ENCODE assay signal across 8 cellular contexts in genomic region chr6:125858427-125859320, GRCh38.
A peak's percentile ranks its signal among the peaks of the same experiment; 100 is the strongest.
DNase-seq lines count a peak whose midpoint lies in the region; ATAC-seq and TF ChIP-seq lines count a peak whose summit lies in the region.

No MANE protein-coding gene starts in this region.

- peak overlapping the region; percentile 56 for H3K27ac ChIP-seq in cingulate gyrus (ENCODE audit: low read depth, low read length)
- no peak overlapping the region for H3K27ac ChIP-seq in left lung

- POLR2A ChIA-PET in BJ (lab: Charles Lee), result no interaction called here

- no peak overlapping the region for H3K27ac Mint-ChIP-seq in T-helper 2 cell treated with Interferon-gamma antibody and Interleukin-4, amounts not matched to agents 5 μg/mL and 100 μg/mL, for 36 hours
- peak overlapping the region; percentile 10 for H3K27ac Mint-ChIP-seq in stimulated activated naive CD8-positive, alpha-beta T cell treated with anti-CD3 and anti-CD28 coated beads, Interleukin-15, Interleukin-2, amounts not matched to agents 100 ng/mL and 50 ng/mL, for 24 hours

- H3K4me1 Mint-ChIP-seq in T-helper 2 cell treated with Interferon-gamma antibody and Interleukin-4, amounts not matched to agents 5 μg/mL and 100 μg/mL, for 36 hours (ENCODE audit: low read depth), result peaks cover 1% of the 10 kb centered on the region
- peaks cover 3% of the 10 kb centered on the region for H3K4me1 Mint-ChIP-seq in stimulated activated naive CD8-positive, alpha-beta T cell treated with anti-CD3 and anti-CD28 coated beads, Interleukin-15, Interleukin-2, amounts not matched to agents 100 ng/mL and 50 ng/mL, for 24 hours (ENCODE audit: low read depth)

- intact Hi-C loops in left lung (cut with DNase I), result loop anchor here in 1 of 2 donors (10.0 kb wide), 1 partner anchor 116 kb away; no protein-coding TSS in a partner anchor

- H3K4me3 ChIP-seq in BJ (ENCODE audit: low read depth, low read length) (no peak overlapping the region), left lung (no peak overlapping the region)

- H3K36me3 Mint-ChIP-seq in T-helper 2 cell treated with Interferon-gamma antibody and Interleukin-4, amounts not matched to agents 5 μg/mL and 100 μg/mL, for 36 hours (ENCODE audit: low read depth), result peaks cover 13% of the 10 kb centered on the region
- peaks cover 30% of the 10 kb centered on the region for H3K36me3 Mint-ChIP-seq in stimulated activated naive CD8-positive, alpha-beta T cell treated with anti-CD3 and anti-CD28 coated beads, Interleukin-15, Interleukin-2, amounts not matched to agents 100 ng/mL and 50 ng/mL, for 24 hours (ENCODE audit: low read depth)

- no peaks in the 10 kb centered on the region for H3K27me3 Mint-ChIP-seq in T-helper 2 cell treated with Interferon-gamma antibody and Interleukin-4, amounts not matched to agents 5 μg/mL and 100 μg/mL, for 36 hours (ENCODE audit: low read depth)
- H3K27me3 Mint-ChIP-seq in stimulated activated naive CD8-positive, alpha-beta T cell treated with anti-CD3 and anti-CD28 coated beads, Interleukin-15, Interleukin-2, amounts not matched to agents 100 ng/mL and 50 ng/mL, for 24 hours, result no peaks in the 10 kb centered on the region

- no peak overlapping the region for H3K4me3 Mint-ChIP-seq in T-helper 2 cell treated with Interferon-gamma antibody and Interleukin-4, amounts not matched to agents 5 μg/mL and 100 μg/mL, for 36 hours
- H3K4me3 Mint-ChIP-seq in stimulated activated naive CD8-positive, alpha-beta T cell treated with anti-CD3 and anti-CD28 coated beads, Interleukin-15, Interleukin-2, amounts not matched to agents 100 ng/mL and 50 ng/mL, for 24 hours, result no peak overlapping the region

- TF ChIP-seq CTCF in BJ (IDR thresholded peaks at IDR 0.05; ENCODE audit: insufficient read depth, low read depth, low read length), result peak; percentile 90
- TF ChIP-seq CTCF in left lung (IDR thresholded peaks at IDR 0.05), result peak; percentile 54 to 55

- no peaks in the 10 kb centered on the region for H3K9me3 ChIP-seq in left lung

- peaks cover 0 to 7% of the 10 kb centered on the region in 2 donors for H3K4me1 ChIP-seq in left lung

- DNase-seq in BJ (ENCODE audit: low read depth) (no peak), LHCN-M2 (ENCODE audit: low read depth) (peak; percentile 67), left lung (peak in 1 of 2 donors; percentile 43), foreskin melanocyte (no peak)
- DNase-seq in T-helper 2 cell treated with Interferon-gamma antibody and Interleukin-4, amounts not matched to agents 5 μg/mL and 100 μg/mL, for 36 hours (ENCODE audit: low spot score), result peak; percentile 12

- H3K9me3 Mint-ChIP-seq in T-helper 2 cell treated with Interferon-gamma antibody and Interleukin-4, amounts not matched to agents 5 μg/mL and 100 μg/mL, for 36 hours, result no peaks in the 10 kb centered on the region
- H3K9me3 Mint-ChIP-seq in stimulated activated naive CD8-positive, alpha-beta T cell treated with anti-CD3 and anti-CD28 coated beads, Interleukin-15, Interleukin-2, amounts not matched to agents 100 ng/mL and 50 ng/mL, for 24 hours, result no peaks in the 10 kb centered on the region

- CTCF ChIA-PET in BJ (lab: Yijun Ruan, JAX), result interaction anchor here (0.7 to 4.3 kb wide), 16 partner anchors 9 to 116 kb away, joined by 3 to 37 read pairs (median 6); partner anchors contain the start of genes HINT3 and NCOA7

- ATAC-seq in GM19372 (IDR thresholded peaks at IDR 0.05; ENCODE audit: low read depth, unreplicated experiment) (peak; percentile 67), left lung (peak; percentile 89)

- H3K36me3 ChIP-seq in BJ (ENCODE audit: control insufficient read depth, insufficient read depth, low read length) (no peaks in the 10 kb centered on the region; the same call in 1 of the 2 replicates), left lung (peaks cover 0 to 8% of the 10 kb centered on the region in 2 donors)

- no peaks in the 10 kb centered on the region for H3K27me3 ChIP-seq in BJ (ENCODE audit: control insufficient read depth, insufficient read depth, low read length)
- no peaks in the 10 kb centered on the region for H3K27me3 ChIP-seq in left lung

Comparison
In these comparisons a context has a peak if more than half of its experiments do, and no peak if none do; other contexts are left out.
1. DNase-seq: peak in LHCN-M2 (single experiment) and T-helper 2 cell treated with Interferon-gamma antibody and Interleukin-4, amounts not matched to agents 5 μg/mL and 100 μg/mL, for 36 hours (single experiment); none in BJ (single experiment) and foreskin melanocyte (single experiment).